18 cellular contexts compared by ENCODE assay signal in genomic region chr1:14517813-14518180, GRCh38.
A peak's percentile ranks its signal among the peaks of the same experiment; 100 is the strongest.
DNase-seq lines count a peak whose midpoint lies in the region; ATAC-seq and TF ChIP-seq lines count a peak whose summit lies in the region.
"Had no signal": no experiment of that assay in that cellular context is flagged by ENCODE, and none has a peak within 500 bp of the region (broad histone marks: within the 10 kb centered on the region; RNA-seq: fewer than 3 reads in every experiment).

No MANE protein-coding gene starts in this region.

- no peak for TF ChIP-seq POLR2A in IMR-90 (IDR thresholded peaks at IDR 0.05; ENCODE audit: low read depth, low read length)

- no peak overlapping the region for H3K23ac ChIP-seq in IMR-90 (ENCODE audit: low read depth, low read length)

- no peak overlapping the region for H2AK9ac ChIP-seq in IMR-90 (replicated peaks; ENCODE audit: low read depth, low read length, poor library complexity)

- no peak overlapping the region for H3K14ac ChIP-seq in IMR-90 (replicated peaks; ENCODE audit: low read depth, low read length)

- no peaks in the 10 kb centered on the region for H3K9me2 ChIP-seq in hepatocyte (replicated peaks; ENCODE audit: insufficient read depth)

- peak overlapping the region; percentile 6; the same call in 1 of the 2 replicates for H2BK120ac ChIP-seq in IMR-90 (ENCODE audit: low read depth, low read length)

- peak overlapping the region; percentile 35; the same call in 1 of the 2 replicates for H4K5ac ChIP-seq in IMR-90 (ENCODE audit: low read depth, low read length)

- no peak for TF ChIP-seq CTCF in A673 (conservative IDR thresholded peaks at IDR 0.05; ENCODE audit: low read depth, low read length)
- TF ChIP-seq CTCF in IMR-90 (conservative IDR thresholded peaks at IDR 0.05; ENCODE audit: low read depth, low read length), result no peak
- TF ChIP-seq CTCF in hepatocyte (IDR thresholded peaks at IDR 0.05; ENCODE audit: poor library complexity), result no peak

- H3K4me1 ChIP-seq in A673 (ENCODE audit: insufficient read depth, low read length, poor library complexity, severe bottlenecking) (peaks cover 16% of the 10 kb centered on the region), IMR-90 (ENCODE audit: control insufficient read depth, insufficient read depth, low read length) (peaks cover 22% of the 10 kb centered on the region), SJSA1 (replicated peaks) (peaks cover 37% of the 10 kb centered on the region), hepatocyte (ENCODE audit: insufficient read depth) (no peaks in the 10 kb centered on the region)

- H4K20me1 ChIP-seq in IMR-90 (ENCODE audit: insufficient read depth, low read length) (no peaks in the 10 kb centered on the region), hepatocyte (ENCODE audit: insufficient read depth, poor library complexity, severe bottlenecking) (no peaks in the 10 kb centered on the region)

- POLR2A ChIA-PET in A673 (lab: Charles Lee; ENCODE audit: low non-redundant PET) (no interaction called here), IMR-90 (lab: Charles Lee; ENCODE audit: unreplicated experiment) (no interaction called here)

- no peak overlapping the region for H2AK5ac ChIP-seq in IMR-90 (ENCODE audit: low read depth, low read length)

- in situ Hi-C loops in IMR-90 (cut with MboI; ENCODE audit: low sequenced_read_pairs), result no loop called here

- WGBS in IMR-90 (ENCODE audit: extremely low coverage in 2 of 2, insufficient read length in 1 of 2), 2 experiments, result no CpG with 5 or more reads among the region's 1 CpG
- 76% methylated on average over 1 of the region's 1 CpG for whole genome bisulfite sequencing in hepatocyte (ENCODE audit: low lambda C conversion rate, missing lambda C conversion rate)

- no peak overlapping the region for H3K4ac ChIP-seq in IMR-90 (ENCODE audit: low read depth, low read length)

- H3K9me1 ChIP-seq in IMR-90 (ENCODE audit: insufficient read depth, low read length), result no peaks in the 10 kb centered on the region

- dilution Hi-C loops in IMR-90 (cut with HindIII; ENCODE audit: low sequenced_read_pairs, unreplicated experiment), result no loop called here

- H3K4me2 ChIP-seq in IMR-90 (ENCODE audit: low read depth, low read length) (no peak overlapping the region), hepatocyte (no peak overlapping the region)

- peak overlapping the region; percentile 2 for H2BK5ac ChIP-seq in IMR-90 (ENCODE audit: low read depth, low read length, poor library complexity, severe bottlenecking)

- H3K27me3 ChIP-seq in A673 (replicated peaks; ENCODE audit: insufficient read depth, low read depth, low read length, poor library complexity), result no peaks in the 10 kb centered on the region
- H3K27me3 ChIP-seq in IMR-90 (ENCODE audit: control insufficient read depth, insufficient read depth, low read length), result no peaks in the 10 kb centered on the region
- H3K27me3 ChIP-seq in SJSA1 (replicated peaks), result no peaks in the 10 kb centered on the region
- no peaks in the 10 kb centered on the region for H3K27me3 ChIP-seq in hepatocyte
- H3K27me3 ChIP-seq: MG63, testis had no signal

- no peaks in the 10 kb centered on the region for H3K36me3 ChIP-seq in A673 (ENCODE audit: insufficient read depth, low read length, poor library complexity, severe bottlenecking)
- no peaks in the 10 kb centered on the region for H3K36me3 ChIP-seq in IMR-90 (ENCODE audit: control insufficient read depth, insufficient read depth, low read length)
- no peaks in the 10 kb centered on the region for H3K36me3 ChIP-seq in SJSA1
- no peaks in the 10 kb centered on the region for H3K36me3 ChIP-seq in hepatocyte (replicated peaks; ENCODE audit: insufficient read depth, low read depth)
- H3K36me3 ChIP-seq: MG63 had no signal

- H3K9ac ChIP-seq in IMR-90 (ENCODE audit: low read depth, low read length), result no peak overlapping the region

- no peaks in the 10 kb centered on the region for H3K79me2 ChIP-seq in hepatocyte

- H2BK15ac ChIP-seq in IMR-90 (ENCODE audit: low read depth, low read length), result peak overlapping the region; percentile 5; the same call in 1 of the 3 replicates

- DNase-seq in A673 (ENCODE audit: low spot score) (no peak), IMR-90 (no peak), SJSA1 (ENCODE audit: low read depth in 1 of 2, low spot score in 2 of 2) (no peak), hepatocyte (ENCODE audit: low spot score) (no peak), left lobe of liver (ENCODE audit: low spot score) (no peak), NCI-H2171 (lab: John Stamatoyannopoulos, UW) (no peak), hippocampal formation (lab: John Stamatoyannopoulos, UW) (no peak)
- DNase-seq: activated CD8-positive, alpha-beta memory T cell treated with anti-CD3 and anti-CD28 coated beads, Interleukin-2, amount 50 U/mL, for 4 hours; activated effector memory CD4-positive, alpha-beta T cell treated with Interleukin-2 at 50 U/mL for 16 hours; endodermal cell; GOT3; midbrain; NCI-H1930; NCI-H82 had no signal

- H2BK20ac ChIP-seq in IMR-90 (ENCODE audit: low read depth, low read length), result no peak overlapping the region; the same call in 1 of the 2 replicates

- H4K91ac ChIP-seq in IMR-90 (ENCODE audit: insufficient read depth, low read depth, low read length), result peak overlapping the region; percentile 31; the same call in 1 of the 2 replicates

- no peak overlapping the region for H3K56ac ChIP-seq in IMR-90 (ENCODE audit: extremely low read depth, insufficient read depth, low read length)

- no peak for TF ChIP-seq RAD21 in IMR-90 (IDR thresholded peaks at IDR 0.05; ENCODE audit: low read length)

- H3K18ac ChIP-seq in IMR-90 (ENCODE audit: low read depth, low read length), result peak overlapping the region; percentile 86

- H3K79me1 ChIP-seq in IMR-90 (ENCODE audit: low read depth in 1 of 2, low read length in 2 of 2), result no peaks in the 10 kb centered on the region

- intact Hi-C loops in A673 (cut with micrococcal nuclease; ENCODE audit: unreplicated experiment) (no loop called here), IMR-90 (cut with micrococcal nuclease) (loop anchor here (5.0 to 10.0 kb wide), 2 partner anchors 410 to 527 kb away; no protein-coding TSS in a partner anchor)

- BruUV-seq in A673 (replicated peaks; lab: Mats Ljungman, UMichigan), result no TSS peak
- BruUV-seq in IMR-90 (replicated peaks; lab: Mats Ljungman, UMichigan), result no TSS peak

- peak overlapping the region; percentile 35 for H3K27ac ChIP-seq in A673 (ENCODE audit: low read depth, low read length, poor library complexity, severe bottlenecking)
- peak overlapping the region; percentile 87 for H3K27ac ChIP-seq in IMR-90 (ENCODE audit: insufficient read depth, low read length)
- peak overlapping the region; percentile 57; the same call in 1 of the 2 replicates for H3K27ac ChIP-seq in SJSA1
- peak overlapping the region; percentile 46 for H3K27ac ChIP-seq in hepatocyte

- ATAC-seq in IMR-90 (ENCODE audit: low read depth) (no peak), HG02571 (IDR thresholded peaks at IDR 0.05; ENCODE audit: unreplicated experiment) (no peak), left lobe of liver (no peak)
- ATAC-seq: Panc1 had no signal

- H4K8ac ChIP-seq in IMR-90 (ENCODE audit: low read depth in 2 of 2, low read length in 2 of 2), result peak overlapping the region in 1 of 2 experiments; percentile 36; a peak in 2 of 4 replicates

- H3K9me3 ChIP-seq in A673 (ENCODE audit: low read depth, low read length, poor library complexity, severe bottlenecking) (no peaks in the 10 kb centered on the region), IMR-90 (ENCODE audit: control insufficient read depth, insufficient read depth, low read length) (no peaks in the 10 kb centered on the region), SJSA1 (replicated peaks) (no peaks in the 10 kb centered on the region), hepatocyte (ENCODE audit: low read depth) (no peaks in the 10 kb centered on the region)
- H3K9me3 ChIP-seq: testis had no signal

- CTCF ChIA-PET in A673 (lab: Charles Lee), result no interaction called here
- CTCF ChIA-PET in IMR-90 (lab: Yijun Ruan, JAX), result no interaction called here

- H3K4me3 ChIP-seq in A673 (ENCODE audit: low read depth, low read length, poor library complexity, severe bottlenecking) (no peak overlapping the region), IMR-90 (ENCODE audit: insufficient read depth, low read depth, low read length) (no peak overlapping the region), SJSA1 (no peak overlapping the region), hepatocyte (no peak overlapping the region)
- H3K4me3 ChIP-seq: MG63, testis had no signal

- H2AFZ ChIP-seq in IMR-90 (replicated peaks; ENCODE audit: low read length, poor library complexity), result no peak overlapping the region
- H2AFZ ChIP-seq in hepatocyte, result no peak overlapping the region

TF ChIP-seq in IMR-90, 13 proteins besides CTCF, POLR2A, EP300 and RAD21 (continues in another document):
- TF ChIP-seq ELK1 (IDR thresholded peaks at IDR 0.05; ENCODE audit: borderline replicate concordance, low read depth, low read length) (no peak), CEBPB (IDR thresholded peaks at IDR 0.05; ENCODE audit: low read depth, low read length) (no peak), CHD1 (IDR thresholded peaks at IDR 0.05; ENCODE audit: low read depth, low read length) (no peak), MAZ (IDR thresholded peaks at IDR 0.05; ENCODE audit: borderline replicate concordance, low read depth, low read length) (no peak), USF2 (IDR thresholded peaks at IDR 0.05; ENCODE audit: low read depth, low read length) (no peak), MXI1 (IDR thresholded peaks at IDR 0.05; ENCODE audit: borderline replicate concordance, low read depth, low read length) (no peak), RFX5 (IDR thresholded peaks at IDR 0.05; ENCODE audit: low read depth, low read length) (no peak), SMC3 (IDR thresholded peaks at IDR 0.05; ENCODE audit: low read depth, low read length) (no peak), MAFK (IDR thresholded peaks at IDR 0.05; ENCODE audit: low read depth, low read length) (no peak), NFE2L2 (IDR thresholded peaks at IDR 0.05; ENCODE audit: low read depth, low read length) (no peak), FOS (IDR thresholded peaks at IDR 0.05; ENCODE audit: low read depth, low read length) (no peak)

Comparison
In these comparisons a context has a peak if more than half of its experiments do, and no peak if none do; other contexts are left out.
1. H3K27ac ChIP-seq: peak in every context shown above with its lines; median percentile 87 in IMR-90; 57 in SJSA1; 46 in hepatocyte; 35 in A673.